In genomic region chr15:85589873-85590272, GRCh38 we compare ENCODE assay signal across 11 cellular contexts.
DNase-seq lines count a peak whose midpoint lies in the region; ATAC-seq and TF ChIP-seq lines count a peak whose summit lies in the region.
"Had no signal": no experiment of that assay in that cellular context is flagged by ENCODE, and none has a peak within 500 bp of the region (broad histone marks: within the 10 kb centered on the region; RNA-seq: fewer than 3 reads in every experiment).

No MANE protein-coding gene starts in this region.

- TF ChIP-seq CTCF in colonic mucosa (IDR thresholded peaks at IDR 0.05) (no peak), left lung (IDR thresholded peaks at IDR 0.05) (no peak)

- H3K27me3 ChIP-seq in colonic mucosa = no peaks in the 10 kb centered on the region
- no peaks in the 10 kb centered on the region for H3K27me3 ChIP-seq in left lung

- DNase-seq in HCEC 1CT (peak; percentile 68), colonic mucosa (no peak), left lung (no peak), stromal cell of bone marrow (ENCODE audit: low read depth) (peak; percentile 49), mucosa of gallbladder (ENCODE audit: low spot score) (no peak), T-helper 2 cell (no peak)
- DNase-seq: activated CD4-positive, alpha-beta T cell treated with anti-CD3 and anti-CD28 coated beads for 48 hours; NCI-H1417 treated with DMSO at 0.1 percent for 48 hours had no signal

- intact Hi-C loops in colonic mucosa (cut with DNase I) = no loop called here
- intact Hi-C loops in left lung (cut with DNase I) = no loop called here

- peaks cover 14% of the 10 kb centered on the region for H3K4me1 ChIP-seq in colonic mucosa
- H3K4me1 ChIP-seq in left lung = peaks cover 39 to 76% of the 10 kb centered on the region in 2 donors

- no peaks in the 10 kb centered on the region for H3K36me3 ChIP-seq in colonic mucosa
- peaks cover 0 to 42% of the 10 kb centered on the region in 2 donors for H3K36me3 ChIP-seq in left lung

- H3K27ac ChIP-seq in colonic mucosa (peak overlapping the region; percentile 62), left lung (peak overlapping the region; percentile 79 to 83)

- peak overlapping the region in 1 of 2 donors; percentile 71 for H3K9ac ChIP-seq in colonic mucosa (ENCODE audit: low read depth in 2 of 2, low read length in 2 of 2)

- no peak overlapping the region for H3K4me3 ChIP-seq in colonic mucosa
- H3K4me3 ChIP-seq in left lung = no peak overlapping the region
- H3K4me3 ChIP-seq: GM12878 had no signal

- H3K9me3 ChIP-seq in colonic mucosa (no peaks in the 10 kb centered on the region), left lung (no peaks in the 10 kb centered on the region)

- ATAC-seq in left lung (peak; percentile 55), HG03280 (IDR thresholded peaks at IDR 0.05; ENCODE audit: unreplicated experiment) (no peak), HG03196 (IDR thresholded peaks at IDR 0.05; ENCODE audit: unreplicated experiment) (no peak)
- ATAC-seq: GM12878 had no signal

Comparison
In these comparisons a context has a peak if more than half of its experiments do, and no peak if none do; other contexts are left out.
1. DNase-seq: peak in HCEC 1CT (single experiment) and stromal cell of bone marrow (single experiment); none in colonic mucosa (single experiment), left lung (0 of 2), mucosa of gallbladder (single experiment) and T-helper 2 cell (0 of 5).